ENCODE assay signal across 21 cellular contexts in the genomic region with DNA sequence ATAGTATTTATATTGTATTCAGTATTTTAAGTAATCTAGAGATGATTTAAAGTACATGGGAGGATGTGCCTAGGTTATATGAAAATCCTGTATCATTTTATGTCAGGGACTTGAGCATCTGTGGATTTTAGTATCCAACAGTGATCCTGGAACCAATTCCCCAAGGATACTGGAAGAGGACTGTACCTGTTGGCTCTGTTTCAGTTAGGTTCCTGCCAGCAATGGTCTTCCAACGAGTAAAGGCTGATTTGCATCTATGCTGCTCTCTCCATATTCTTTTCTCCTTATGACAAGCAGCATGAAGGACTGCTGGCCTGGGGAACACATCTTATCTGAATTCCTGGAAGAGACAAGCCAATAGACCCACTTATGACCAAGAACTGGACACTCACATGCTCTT. TPM values are rescaled to one million over a fixed set of nuclear protein-coding genes. Genes with fewer than 3 reads are reported as not detected.
A peak's percentile ranks its signal among the peaks of the same experiment; 100 is the strongest.
DNase-seq lines count a peak whose midpoint lies in the region; ATAC-seq lines count a peak whose summit lies in the region.
"Had no signal": no experiment of that assay in that cellular context is flagged by ENCODE, and none has a peak within 500 bp of the region (broad histone marks: within the 10 kb centered on the region; RNA-seq: fewer than 3 reads in every experiment).

No MANE protein-coding gene starts in this region.

- peak; percentile 54 for DNase-seq in G401 (ENCODE audit: low spot score)
- DNase-seq in NCI-H526 treated with DMSO at 0.1 percent for 48 hours (lab: John Stamatoyannopoulos, UW): peak; percentile 19
- peak; percentile 51 for DNase-seq in cerebellar cortex (ENCODE audit: low spot score)
- DNase-seq in pons (ENCODE audit: low spot score): no peak
- DNase-seq in stimulated activated CD4-positive, alpha-beta T cell treated with anti-CD3 and anti-CD28 coated beads, Interleukin-2, amount 100 ng/mL, for 24 hours: no peak
- DNase-seq: 8988T; ACHN; BE2C; CD4-positive, alpha-beta memory T cell; CD4-positive, CD25-positive, alpha-beta regulatory T cell; CD8-positive, alpha-beta memory T cell; COR-L47; DMS 273 treated with DMSO at 0.1 percent for 48 hours; DMS153; DMS53; DMS79; DND-41; EL; GF-D8 had no signal

- in situ Hi-C loops in G401 (cut with HindIII; ENCODE audit: low sequenced_read_pairs): no loop called here

- no peak for ATAC-seq in HG02840 (IDR thresholded peaks at IDR 0.05; ENCODE audit: low FRiP score, unreplicated experiment)

RNA-seq across cellular contexts. Expression of gene ASB9, which starts 34.9 kb away (rescaled TPM):
- total RNA-seq in G401 (2014; rRNA removed; shearing (Covaris generic)): 1.9 TPM in 1 of 2 replicates, not detected in the other
- total RNA-seq: A673; CD4-positive, alpha-beta memory T cell; CD4-positive, CD25-positive, alpha-beta regulatory T cell had no signal

Comparison
In these comparisons a context has a peak if more than half of its experiments do, and no peak if none do; other contexts are left out.
1. DNase-seq: peak in G401 (single experiment), NCI-H526 treated with DMSO at 0.1 percent for 48 hours (single experiment) and cerebellar cortex (single experiment); none in pons (single experiment) and stimulated activated CD4-positive, alpha-beta T cell treated with anti-CD3 and anti-CD28 coated beads, Interleukin-2, amount 100 ng/mL, for 24 hours (0 of 2).